ENCODE assay signal across 10 cellular contexts in the genomic region with DNA sequence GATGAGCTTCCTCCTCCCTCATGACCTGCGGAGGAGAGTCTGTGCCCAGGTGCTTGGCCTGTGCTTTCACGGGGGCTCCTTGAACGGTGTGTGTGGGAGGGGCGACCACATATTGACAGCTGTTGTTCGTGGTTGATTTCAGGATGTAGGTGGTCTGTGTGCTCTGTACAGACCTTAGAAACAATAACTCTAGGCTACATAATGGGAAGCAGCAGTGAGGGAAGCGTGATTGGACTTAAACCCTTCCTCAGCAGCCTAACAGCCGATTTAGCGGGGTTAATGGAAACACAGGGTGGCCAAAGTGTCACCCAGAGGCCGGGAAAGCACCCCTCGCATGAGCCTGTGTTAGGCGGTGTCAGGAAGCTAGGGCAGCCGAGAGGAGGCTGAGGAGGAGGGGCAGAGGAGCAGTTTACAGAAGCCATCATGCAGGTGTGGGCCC. TPM values are rescaled to one million over a fixed set of nuclear protein-coding genes. Genes with fewer than 3 reads are reported as not detected.
A peak's percentile ranks its signal among the peaks of the same experiment; 100 is the strongest.
DNase-seq lines count a peak whose midpoint lies in the region; ATAC-seq, FAIRE-seq and TF ChIP-seq lines count a peak whose summit lies in the region.
"Had no signal": no experiment of that assay in that cellular context is flagged by ENCODE, and none has a peak within 500 bp of the region (broad histone marks: within the 10 kb centered on the region; RNA-seq: fewer than 3 reads in every experiment).

No MANE protein-coding gene starts in this region.

- peaks cover 0 to 19% of the 10 kb centered on the region in 2 experiments; a peak in 2 of 3 replicates for H3K36me3 ChIP-seq in HEK293 (ENCODE audit: control insufficient read depth in 2 of 2, insufficient read depth in 1 of 2, low read length in 2 of 2)
- H3K36me3 ChIP-seq in WERI-Rb-1, result peaks cover 28% of the 10 kb centered on the region

- intact Hi-C loops in activated B cell treated with CpG ODN at 0.5 μM for 24 hours (cut with micrococcal nuclease), result no loop called here

- no peak for TF ChIP-seq CTCF in HEK293 (tag by site-specific recombination; IDR thresholded peaks at IDR 0.05)
- TF ChIP-seq CTCF in activated B cell treated with CpG ODN at 0.5 μM for 24 hours (IDR thresholded peaks at IDR 0.05), result no peak
- TF ChIP-seq CTCF in WERI-Rb-1 (IDR thresholded peaks at IDR 0.05; ENCODE audit: low read depth, low read length), result no peak

- POLR2A ChIA-PET in HEK293 (lab: Yijun Ruan, JAX), result interaction anchor here (0.6 kb wide), 1 partner anchor 9 kb away, joined by 3 read pairs; no protein-coding TSS in a partner anchor
- POLR2A ChIA-PET in activated B cell treated with CpG ODN at 0.5 μM for 24 hours (lab: Charles Lee), result no interaction called here

- no peak overlapping the region for H3K4me3 Mint-ChIP-seq in activated B cell treated with CpG ODN at 0.5 μM for 24 hours
- no peak overlapping the region for H3K4me3 Mint-ChIP-seq in memory B cell
- H3K4me3 Mint-ChIP-seq: dendritic cell treated with granulocyte-macrophage colony-stimulating factor and Interleukin-4, amounts not matched to agents 40 ng/mL and 50 ng/mL, for 4 days had no signal

- DNase-seq in GM12892 (ENCODE audit: insufficient read length), result peak; percentile 24
- no peak for DNase-seq in activated B cell treated with CpG ODN at 0.5 μM for 24 hours
- DNase-seq in memory B cell (ENCODE audit: low spot score in 2 of 2), result no peak
- DNase-seq in WERI-Rb-1, result no peak
- no peak for DNase-seq in retina
- no peak for DNase-seq in GOT3 (lab: John Stamatoyannopoulos, UW)
- DNase-seq in NCI-H526 treated with DMSO at 0.1 percent for 48 hours (lab: John Stamatoyannopoulos, UW), result no peak

- no peak overlapping the region for H3K27ac Mint-ChIP-seq in activated B cell treated with CpG ODN at 0.5 μM for 24 hours
- peak overlapping the region; percentile 49 for H3K27ac Mint-ChIP-seq in memory B cell
- H3K27ac Mint-ChIP-seq: dendritic cell treated with granulocyte-macrophage colony-stimulating factor and Interleukin-4, amounts not matched to agents 40 ng/mL and 50 ng/mL, for 4 days had no signal

- H3K4me3 ChIP-seq in HEK293 (ENCODE audit: low read depth, low read length) (no peak overlapping the region), WERI-Rb-1 (ENCODE audit: low read depth, low read length) (no peak overlapping the region)

- H3K9me3 ChIP-seq in HEK293 (ENCODE audit: control insufficient read depth, insufficient read depth, low read depth, low read length) (no peaks in the 10 kb centered on the region), WERI-Rb-1 (ENCODE audit: severe bottlenecking) (no peaks in the 10 kb centered on the region)

- no peak overlapping the region for H3K27ac ChIP-seq in HEK293 (ENCODE audit: extremely low read depth, low read depth, low read length)
- no peak overlapping the region for H3K27ac ChIP-seq in WERI-Rb-1

- ATAC-seq in activated B cell treated with CpG ODN at 0.5 μM for 24 hours (ENCODE audit: low read depth) (peak; percentile 25), memory B cell (ENCODE audit: low read depth) (peak; percentile 59)

- H3K27me3 ChIP-seq in WERI-Rb-1 (ENCODE audit: insufficient read depth, low read depth, severe bottlenecking), result no peaks in the 10 kb centered on the region

- peaks cover 14% of the 10 kb centered on the region for H3K36me3 Mint-ChIP-seq in activated B cell treated with CpG ODN at 0.5 μM for 24 hours (ENCODE audit: low read depth)
- peaks cover 3% of the 10 kb centered on the region for H3K36me3 Mint-ChIP-seq in memory B cell

- no peak for FAIRE-seq in GM12892 (lab: Jason Lieb, UNC)
- FAIRE-seq: islet of Langerhans had no signal

- H3K9me3 Mint-ChIP-seq in activated B cell treated with CpG ODN at 0.5 μM for 24 hours (no peaks in the 10 kb centered on the region), memory B cell (no peaks in the 10 kb centered on the region)
- H3K9me3 Mint-ChIP-seq: dendritic cell treated with granulocyte-macrophage colony-stimulating factor and Interleukin-4, amounts not matched to agents 40 ng/mL and 50 ng/mL, for 4 days had no signal

- TF ChIP-seq POLR2A in GM12892 (IDR thresholded peaks at IDR 0.05; ENCODE audit: low read depth, low read length), result no peak

- CTCF ChIA-PET in HEK293 (lab: Yijun Ruan, JAX), result interaction anchor here (0.6 to 7.0 kb wide), 2 partner anchors 7 to 549 kb away, joined by 3 to 58 read pairs; no protein-coding TSS in a partner anchor
- CTCF ChIA-PET in activated B cell treated with CpG ODN at 0.5 μM for 24 hours (lab: Charles Lee), result no interaction called here

- peaks cover 16% of the 10 kb centered on the region for H3K4me1 Mint-ChIP-seq in activated B cell treated with CpG ODN at 0.5 μM for 24 hours
- peaks cover 19% of the 10 kb centered on the region for H3K4me1 Mint-ChIP-seq in memory B cell

- H3K4me1 ChIP-seq in HEK293 (ENCODE audit: control insufficient read depth, insufficient read depth, low read length), result no peaks in the 10 kb centered on the region

- H3K27me3 Mint-ChIP-seq in activated B cell treated with CpG ODN at 0.5 μM for 24 hours, result no peaks in the 10 kb centered on the region
- H3K27me3 Mint-ChIP-seq in memory B cell, result no peaks in the 10 kb centered on the region
- H3K27me3 Mint-ChIP-seq: dendritic cell treated with granulocyte-macrophage colony-stimulating factor and Interleukin-4, amounts not matched to agents 40 ng/mL and 50 ng/mL, for 4 days had no signal

TF ChIP-seq in HEK293, 187 proteins besides CTCF, POLR2A, EP300 and RAD21:
- peak; percentile 89 for TF ChIP-seq EGR2 (tag by site-specific recombination; IDR thresholded peaks at IDR 0.05; ENCODE audit: low read depth)
- no peak for TF ChIP-seq ZNF530 (tag by site-specific recombination; IDR thresholded peaks at IDR 0.05; ENCODE audit: low read depth)
- peak; percentile 82 for TF ChIP-seq ZFHX2 (tag by site-specific recombination; conservative IDR thresholded peaks at IDR 0.05)
TF ChIP-seq in HEK293: peak in this region for 2.

RNA-seq across cellular contexts. Expression of a gene that starts 56.0 kb away (rescaled TPM):
- 27.6 TPM for polyA plus RNA-seq in GM12892 (2012; ENCODE audit: missing spikeins)
- total RNA-seq in activated B cell treated with CpG ODN at 0.5 μM for 24 hours, result 13.9 and 19.1 TPM in 2 replicates
